ENCODE assay signal across 8 cellular contexts in the genomic region with DNA sequence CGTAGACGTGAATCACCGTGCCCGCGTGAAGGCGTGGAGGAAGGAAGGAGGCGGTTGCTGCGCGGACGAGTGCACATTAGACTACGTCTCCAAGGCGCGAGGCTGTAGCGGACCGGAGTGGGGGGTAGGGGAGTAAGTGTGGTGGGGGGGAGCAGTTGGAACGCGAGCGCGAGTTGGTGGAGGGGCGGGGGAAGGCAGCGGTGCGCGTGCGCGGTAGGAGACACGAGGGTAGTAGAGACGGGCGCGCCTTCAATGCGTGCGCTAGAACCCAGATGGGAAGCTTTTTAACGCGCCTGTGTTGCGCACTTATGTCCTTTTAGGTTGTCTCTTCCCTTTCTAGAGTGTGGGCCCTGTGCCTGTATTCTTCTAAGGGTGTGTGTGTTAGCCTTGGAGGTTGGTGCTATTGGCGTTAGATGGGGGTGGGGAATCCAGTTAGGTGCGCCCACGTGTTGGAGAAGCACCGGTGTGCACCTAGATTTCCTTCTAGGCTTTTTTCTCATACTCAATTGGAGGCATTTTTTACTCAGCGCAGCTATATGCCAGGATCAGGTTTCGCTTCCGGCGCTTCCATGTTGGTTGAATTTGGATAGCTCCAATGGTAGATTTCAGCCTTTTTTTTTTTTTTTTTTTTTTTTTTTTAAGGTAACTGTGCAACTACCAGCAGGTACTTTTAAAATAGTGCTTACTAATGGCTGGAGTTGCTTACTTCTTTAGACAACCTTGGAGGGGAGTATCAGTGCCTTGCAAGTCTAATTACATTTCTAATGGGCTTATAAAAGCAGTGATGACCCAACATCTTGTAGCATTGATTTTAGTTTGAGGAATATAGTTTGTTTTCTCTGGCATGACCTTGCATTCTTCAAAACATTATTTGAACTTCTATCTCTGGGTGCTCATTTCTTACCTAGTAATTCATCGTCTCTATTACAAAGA. TPM values are rescaled to one million over a fixed set of nuclear protein-coding genes. Genes with fewer than 3 reads are reported as not detected.
DNase-seq lines count a peak whose midpoint lies in the region; ATAC-seq and TF ChIP-seq lines count a peak whose summit lies in the region.

No MANE protein-coding gene starts in this region.

- H3K4me3 ChIP-seq in sigmoid colon, result peak overlapping the region; percentile 82 to 97 (median 88)

- WGBS in sigmoid colon, 2 donors, result 3% methylated on average over 43 of the region's 43 CpGs

- no peaks in the 10 kb centered on the region for H3K27me3 ChIP-seq in sigmoid colon

- DNase-seq in AG08396 (ENCODE audit: low spot score), result peak; percentile 85
- peak; percentile 71 for DNase-seq in GM20000 (ENCODE audit: low spot score)
- DNase-seq in NCI-H187 (lab: John Stamatoyannopoulos, UW), result peak; percentile 39 to 69
- peak; percentile 34 for DNase-seq in T1000 (lab: John Stamatoyannopoulos, UW)
- DNase-seq in astrocyte of the hippocampus (ENCODE audit: low read depth, low spot score), result peak; percentile 82
- DNase-seq in hypothalamus (lab: John Stamatoyannopoulos, UW), result peak in 50 of 51 donors; percentile 4 to 78 (median 53)
- peak; percentile 85 for DNase-seq in sigmoid colon

- no peaks in the 10 kb centered on the region for H3K9me3 ChIP-seq in sigmoid colon

- no peaks in the 10 kb centered on the region for H3K36me3 ChIP-seq in sigmoid colon

- no peak for TF ChIP-seq POLR2A in sigmoid colon (IDR thresholded peaks at IDR 0.05)

- TF ChIP-seq CTCF in GM20000 (IDR thresholded peaks at IDR 0.05; ENCODE audit: extremely low read depth, missing control alignments) (no peak), sigmoid colon (IDR thresholded peaks at IDR 0.05) (no peak)

- no peak for TF ChIP-seq EP300 in sigmoid colon (IDR thresholded peaks at IDR 0.05)

- peaks cover 0 to 51% (median 44%) of the 10 kb centered on the region in 4 donors for H3K4me1 ChIP-seq in sigmoid colon

- H3K27ac ChIP-seq in sigmoid colon, result peak overlapping the region; percentile 92 to 96 (median 94)

- intact Hi-C loops in sigmoid colon (cut with DNase I), result no loop called here

- no peak for ATAC-seq in GM21576 (IDR thresholded peaks at IDR 0.05; ENCODE audit: unreplicated experiment)

RNA-seq across cellular contexts. Expression of gene EIF4B, which starts 0.8 kb away (rescaled TPM):
- 100 to 1,000 TPM; 475 to 575 (median 524) TPM for total RNA-seq in sigmoid colon
- polyA plus RNA-seq in sigmoid colon, result 100 to 1,000 TPM; 136 to 233 (median 218) TPM

RNA-seq across cellular contexts. Expression of gene TNS2, which starts 42.8 kb away (rescaled TPM):
- total RNA-seq in sigmoid colon, result 100 to 1,000 TPM; 109 to 117 (median 113) TPM
- polyA plus RNA-seq in sigmoid colon, result 10 to 100 TPM; 12.5 to 60.1 (median 47.4) TPM

RNA-seq across cellular contexts. Expression of gene KRT18, which starts 58.2 kb away (rescaled TPM):
- total RNA-seq in sigmoid colon, result 1 to 10 TPM; 1.5 to 3.9 (median 2.5) TPM
- 100 to 1,000 TPM; 596 to 847 (median 800) TPM for polyA plus RNA-seq in sigmoid colon

Comparison
In these comparisons a context has a peak if more than half of its experiments do, and no peak if none do; other contexts are left out.
1. DNase-seq: peak in every context shown above with its lines; median percentile 85 in AG08396; 85 in sigmoid colon; 82 in astrocyte of the hippocampus; 71 in GM20000; 54 in NCI-H187; 53 in hypothalamus; 34 in T1000.